ENCODE assay signal across 8 cellular contexts in genomic region chr10:129853236-129853946, GRCh38.
DNase-seq lines count a peak whose midpoint lies in the region; TF ChIP-seq lines count a peak whose summit lies in the region.

No MANE protein-coding gene starts in this region.

- no peak overlapping the region for H3K9ac ChIP-seq in MM.1S (ENCODE audit: low read length)

- no peaks in the 10 kb centered on the region for H3K79me2 ChIP-seq in MM.1S (ENCODE audit: low read length)

- H3K4me1 Mint-ChIP-seq in nephron, result peaks cover 24% of the 10 kb centered on the region

- no peak overlapping the region for H3K4me3 ChIP-seq in NB4 (ENCODE audit: low read depth, low read length)
- no peak overlapping the region for H3K4me3 ChIP-seq in coronary artery
- H3K4me3 ChIP-seq in MM.1S (ENCODE audit: low read length), result no peak overlapping the region

- peak overlapping the region in 1 of 3 experiments; percentile 21 for H3K4me3 Mint-ChIP-seq in nephron

- H2AFZ ChIP-seq in MM.1S (ENCODE audit: low read length), result no peak overlapping the region

- H3K9me3 ChIP-seq in MM.1S (replicated peaks; ENCODE audit: insufficient read depth, low read length), result no peaks in the 10 kb centered on the region

- no peaks in the 10 kb centered on the region for H3K27me3 ChIP-seq in MM.1S (replicated peaks; ENCODE audit: insufficient read depth, low read length)

- H3K27ac ChIP-seq in coronary artery (no peak overlapping the region), MM.1S (ENCODE audit: low read length) (no peak overlapping the region)

- peak overlapping the region in 2 of 3 experiments; percentile 47 to 53 for H3K27ac Mint-ChIP-seq in nephron

- no peaks in the 10 kb centered on the region for H3K9me3 Mint-ChIP-seq in nephron

- no peaks in the 10 kb centered on the region for H3K4me1 ChIP-seq in MM.1S (ENCODE audit: low read length)

- H3K4me2 ChIP-seq in MM.1S (ENCODE audit: low read depth, low read length), result no peak overlapping the region

- peaks cover 28% of the 10 kb centered on the region for H3K36me3 Mint-ChIP-seq in nephron (ENCODE audit: low read depth)

- peaks cover 6% of the 10 kb centered on the region for H3K27me3 Mint-ChIP-seq in nephron (ENCODE audit: low read depth)

- no peaks in the 10 kb centered on the region for H4K20me1 ChIP-seq in MM.1S (ENCODE audit: insufficient read depth, low read length)

- H3F3A ChIP-seq in MM.1S (ENCODE audit: insufficient read depth, low read length), result no peaks in the 10 kb centered on the region

- H3K9me2 ChIP-seq in MM.1S (replicated peaks; ENCODE audit: insufficient read depth, low read length), result no peaks in the 10 kb centered on the region

- no peaks in the 10 kb centered on the region for H3K36me3 ChIP-seq in MM.1S (replicated peaks; ENCODE audit: insufficient read depth, low read length)

- no peak for TF ChIP-seq POLR2A in NB4 (IDR thresholded peaks at IDR 0.05; ENCODE audit: extremely low read depth, insufficient read length)

- TF ChIP-seq CTCF in NB4 (IDR thresholded peaks at IDR 0.05; ENCODE audit: low read depth, low read length) (peak; percentile 15), coronary artery (IDR thresholded peaks at IDR 0.05) (no peak), nephron (IDR thresholded peaks at IDR 0.05; ENCODE audit: unreplicated experiment in 3 of 3) (peak; percentile 44 to 59 (median 54)), MM.1S (IDR thresholded peaks at IDR 0.05; ENCODE audit: low read length) (no peak)

- peak; percentile 19 for DNase-seq in ELR (ENCODE audit: low read depth)
- peak; percentile 47 for DNase-seq in NB4 (ENCODE audit: low read depth)
- DNase-seq in coronary artery (ENCODE audit: low spot score), result peak; percentile 11
- no peak for DNase-seq in dedifferentiated amniotic fluid mesenchymal stem cell (ENCODE audit: extremely low spot score)
- DNase-seq in MM.1S, result no peak
- no peak for DNase-seq in DMS79 (lab: John Stamatoyannopoulos, UW)
- DNase-seq in HCEC 1CT, result no peak

Comparison
In these comparisons a context has a peak if more than half of its experiments do, and no peak if none do; other contexts are left out.
1. DNase-seq: peak in ELR (single experiment), NB4 (single experiment) and coronary artery (single experiment); none in dedifferentiated amniotic fluid mesenchymal stem cell (single experiment), MM.1S (single experiment), DMS79 (single experiment) and HCEC 1CT (single experiment).
2. CTCF ChIP-seq: peak in NB4 (single experiment) and nephron (3 of 3); none in coronary artery (single experiment) and MM.1S (single experiment).